9 cellular contexts compared by ENCODE assay signal in genomic region chr4:186204103-186204559, GRCh38. TPM values are rescaled to one million over a fixed set of nuclear protein-coding genes. Genes with fewer than 3 reads are reported as not detected.
A peak's percentile ranks its signal among the peaks of the same experiment; 100 is the strongest.
DNase-seq lines count a peak whose midpoint lies in the region; ATAC-seq and TF ChIP-seq lines count a peak whose summit lies in the region.
"Had no signal": no experiment of that assay in that cellular context is flagged by ENCODE, and none has a peak within 500 bp of the region (broad histone marks: within the 10 kb centered on the region; RNA-seq: fewer than 3 reads in every experiment).

No MANE protein-coding gene starts in this region.

- no peaks in the 10 kb centered on the region for H3K9me3 ChIP-seq in mucosa of descending colon

- DNase-seq in DMS 273 (lab: John Stamatoyannopoulos, UW; ENCODE audit: unreplicated experiment) (peak; percentile 89), mucosa of descending colon (no peak), DMS53 (lab: John Stamatoyannopoulos, UW) (no peak), T-helper 9 cell (no peak)
- no peak for DNase-seq in activated T-cell treated with anti-CD3 and anti-CD28 coated beads, Interleukin-2, amount 50 U/mL, for 24 hours

- no peaks in the 10 kb centered on the region for H3K27me3 Mint-ChIP-seq in activated T-cell treated with anti-CD3 and anti-CD28 coated beads, Interleukin-2, amount 50 U/mL, for 24 hours
- H3K27me3 Mint-ChIP-seq: brain had no signal

- H3K4me1 Mint-ChIP-seq in activated T-cell treated with anti-CD3 and anti-CD28 coated beads, Interleukin-2, amount 50 U/mL, for 24 hours (ENCODE audit: low read depth) = peaks cover 8% of the 10 kb centered on the region

- no peaks in the 10 kb centered on the region for H3K36me3 ChIP-seq in mucosa of descending colon (ENCODE audit: low read depth)

- no peak overlapping the region for H3K4me3 Mint-ChIP-seq in activated T-cell treated with anti-CD3 and anti-CD28 coated beads, Interleukin-2, amount 50 U/mL, for 24 hours
- H3K4me3 Mint-ChIP-seq: brain had no signal

- no peak for TF ChIP-seq CTCF in mucosa of descending colon (IDR thresholded peaks at IDR 0.05)

- ATAC-seq in HG03108 (IDR thresholded peaks at IDR 0.05; ENCODE audit: unreplicated experiment) (peak; percentile 33), mucosa of descending colon (peak; percentile 43), HG02610 (IDR thresholded peaks at IDR 0.05; ENCODE audit: unreplicated experiment) (no peak), HG02623 (IDR thresholded peaks at IDR 0.05; ENCODE audit: unreplicated experiment) (no peak)

- intact Hi-C loops in mucosa of descending colon (cut with DNase I, micrococcal nuclease) = no loop called here

- peaks cover 13% of the 10 kb centered on the region for H3K36me3 Mint-ChIP-seq in activated T-cell treated with anti-CD3 and anti-CD28 coated beads, Interleukin-2, amount 50 U/mL, for 24 hours (ENCODE audit: low read depth)

- peaks cover 2% of the 10 kb centered on the region for H3K9me3 Mint-ChIP-seq in activated T-cell treated with anti-CD3 and anti-CD28 coated beads, Interleukin-2, amount 50 U/mL, for 24 hours

- no peak overlapping the region for H3K4me3 ChIP-seq in mucosa of descending colon

- peaks cover 3% of the 10 kb centered on the region for H3K4me1 ChIP-seq in mucosa of descending colon (ENCODE audit: low read depth)

- peak overlapping the region; percentile 4 for H3K27ac Mint-ChIP-seq in activated T-cell treated with anti-CD3 and anti-CD28 coated beads, Interleukin-2, amount 50 U/mL, for 24 hours
- H3K27ac Mint-ChIP-seq: brain had no signal

RNA-seq across cellular contexts. Expression of gene CYP4V2, which starts 12.8 kb away (rescaled TPM):
- total RNA-seq in mucosa of descending colon = 10 to 100 TPM; 38.4 to 50.8 (median 49.2) TPM

RNA-seq across cellular contexts. Expression of gene KLKB1, which starts 23.2 kb away (rescaled TPM):
- 1 to 10 TPM; 1.1 to 2.4 (median 1.5) TPM for total RNA-seq in mucosa of descending colon

Comparison
In these comparisons a context has a peak if more than half of its experiments do, and no peak if none do; other contexts are left out.
1. ATAC-seq: peak in HG03108 (single experiment) and mucosa of descending colon (single experiment); none in HG02610 (single experiment) and HG02623 (single experiment).